ENCODE assay signal across 27 cellular contexts in genomic region chr12:10847701-10848100, GRCh38. TPM values are rescaled to one million over a fixed set of nuclear protein-coding genes. Genes with fewer than 3 reads are reported as not detected.
"Had no signal": no experiment of that assay in that cellular context is flagged by ENCODE, and none has a peak within 500 bp of the region (broad histone marks: within the 10 kb centered on the region; RNA-seq: fewer than 3 reads in every experiment).

No MANE protein-coding gene starts in this region.

- H3K27ac Mint-ChIP-seq: activated T-cell treated with anti-CD3 and anti-CD28 coated beads, Interleukin-2, amount 50 U/mL, for 24 hours; naive B cell; T-cell had no signal

- ATAC-seq: esophagus mucosa, heart right ventricle, mucosa of descending colon, T-cell had no signal

- H3K27ac ChIP-seq: heart right ventricle, left ventricle myocardium inferior, ovary, prostate gland, spleen, testis, transverse colon, uterus, VCaP had no signal

- H3K4me1 Mint-ChIP-seq: naive B cell had no signal

- H3K4me3 Mint-ChIP-seq: activated T-cell treated with anti-CD3 and anti-CD28 coated beads, Interleukin-2, amount 50 U/mL, for 24 hours; naive B cell; T-cell had no signal

- H3K9me3 Mint-ChIP-seq: activated T-cell treated with anti-CD3 and anti-CD28 coated beads, Interleukin-2, amount 50 U/mL, for 24 hours; T-cell had no signal

- H3K27me3 Mint-ChIP-seq: activated T-cell treated with anti-CD3 and anti-CD28 coated beads, Interleukin-2, amount 50 U/mL, for 24 hours; naive B cell; T-cell had no signal

- DNase-seq: activated CD4-positive, alpha-beta T cell treated with anti-CD3 and anti-CD28 coated beads for 4 hours; activated CD4-positive, alpha-beta T cell treated with anti-CD3 and anti-CD28 coated beads, Interleukin-2, amount 50 U/mL, for 4 hours; activated CD8-positive, alpha-beta memory T cell treated with anti-CD3 and anti-CD28 coated beads, Interleukin-2, amount 50 U/mL, for 48 hours; activated gamma-delta T cell treated with Interleukin-2 at 50 U/mL for 16 hours; activated naive CD4-positive, alpha-beta T cell treated with anti-CD3 and anti-CD28 coated beads, Interleukin-2, amount 50 U/mL, for 16 hours; activated T-cell treated with anti-CD3 and anti-CD28 coated beads, Interleukin-2, amount 50 U/mL, for 24 hours; amygdala; caudate nucleus; cortex of kidney; foreskin fibroblast; heart right ventricle; left ventricle myocardium inferior; mucosa of descending colon; naive B cell; ovary; spleen; stimulated activated naive CD4-positive, alpha-beta T cell treated with Interleukin-2 at 50 U/mL for 16 hours; T-cell; testis; transverse colon; uterus had no signal

RNA-seq across cellular contexts. Expression of gene TAS2R10, which starts 21.5 kb away (rescaled TPM):
- total RNA-seq: left ventricle myocardium inferior had no signal

RNA-seq across cellular contexts. Expression of gene TAS2R9, which starts 37.7 kb away (rescaled TPM):
- total RNA-seq: chondrocyte, esophagus mucosa, heart right ventricle, left ventricle myocardium inferior, lung, mesenteric fat pad, mucosa of descending colon, prostate gland, T-cell, testis, transverse colon had no signal
- polyA plus RNA-seq: heart right ventricle, lung, ovary, spleen had no signal

RNA-seq across cellular contexts. Expression of gene TAS2R8, which starts 40.6 kb away (rescaled TPM):
- total RNA-seq: chondrocyte, esophagus mucosa, heart right ventricle, left ventricle myocardium inferior, lung, mesenteric fat pad, mucosa of descending colon, ovary, prostate gland, spleen, T-cell, testis, transverse colon had no signal
- polyA plus RNA-seq: heart right ventricle, lung, ovary had no signal
